Comparison of ENCODE assay signal across 29 cellular contexts in genomic region chr9:107270082-107270481, GRCh38. TPM values are rescaled to one million over a fixed set of nuclear protein-coding genes. Genes with fewer than 3 reads are reported as not detected.
A peak's percentile ranks its signal among the peaks of the same experiment; 100 is the strongest.
DNase-seq lines count a peak whose midpoint lies in the region; ATAC-seq, FAIRE-seq and TF ChIP-seq lines count a peak whose summit lies in the region.
"Had no signal": no experiment of that assay in that cellular context is flagged by ENCODE, and none has a peak within 500 bp of the region (broad histone marks: within the 10 kb centered on the region; RNA-seq: fewer than 3 reads in every experiment).

No MANE protein-coding gene starts in this region.

- H3K27me3 ChIP-seq in RWPE2 (ENCODE audit: insufficient read depth, poor library complexity, severe bottlenecking): no peaks in the 10 kb centered on the region
- H3K27me3 ChIP-seq in liver (ENCODE audit: control insufficient read depth in 4 of 4, insufficient read depth in 4 of 4, low read length in 3 of 4): no peaks in the 10 kb centered on the region
- H3K27me3 ChIP-seq: gastrocnemius medialis, tibial artery had no signal

- FAIRE-seq in kidney (lab: Jason Lieb, UNC): no peak
- FAIRE-seq: endothelial cell of umbilical vein, GM19239 had no signal

- H3K4me1 ChIP-seq in RWPE2 (ENCODE audit: insufficient read depth, poor library complexity, severe bottlenecking): peaks cover 38% of the 10 kb centered on the region
- H3K4me1 ChIP-seq in liver (ENCODE audit: control insufficient read depth in 4 of 4, insufficient read depth in 4 of 4, low read length in 3 of 4): peaks cover 15 to 34% (median 27%) of the 10 kb centered on the region in 4 donors
- no peaks in the 10 kb centered on the region for H3K4me1 ChIP-seq in kidney (ENCODE audit: control insufficient read depth in 1 of 2, insufficient read depth in 1 of 2, low read depth in 1 of 2, low read length in 2 of 2)
- H3K4me1 ChIP-seq: gastrocnemius medialis had no signal

- no peaks in the 10 kb centered on the region for H3K36me3 Mint-ChIP-seq in type B pancreatic cell
- H3K36me3 Mint-ChIP-seq: brain, CD14-positive monocyte had no signal

- H3K27me3 Mint-ChIP-seq in type B pancreatic cell: no peaks in the 10 kb centered on the region

- peaks cover 4% of the 10 kb centered on the region for H3K9me3 Mint-ChIP-seq in type B pancreatic cell
- H3K9me3 Mint-ChIP-seq: activated CD4-positive, alpha-beta memory T cell treated with anti-CD3 and anti-CD28 coated beads, Interleukin-2, amount 10 ng/mL, durations not matched to agents 7 days and 5 days; T-helper 2 cell treated with Interferon-gamma antibody and Interleukin-4, amounts not matched to agents 5 μg/mL and 100 μg/mL, for 36 hours had no signal

- H3K27ac Mint-ChIP-seq in type B pancreatic cell: peak overlapping the region; percentile 61
- H3K27ac Mint-ChIP-seq: activated CD4-positive, alpha-beta memory T cell treated with anti-CD3 and anti-CD28 coated beads, Interleukin-2, amount 10 ng/mL, durations not matched to agents 7 days and 5 days; activated naive CD4-positive, alpha-beta T cell treated with anti-CD3 and anti-CD28 coated beads for 36 hours; brain; CD14-positive monocyte; T-helper 2 cell treated with Interferon-gamma antibody and Interleukin-4, amounts not matched to agents 5 μg/mL and 100 μg/mL, for 36 hours had no signal

- TF ChIP-seq CTCF in RWPE2 (IDR thresholded peaks at IDR 0.05; ENCODE audit: poor library complexity, severe bottlenecking) (no peak), liver (IDR thresholded peaks at IDR 0.05; ENCODE audit: low read depth, low read length, missing input control) (no peak), type B pancreatic cell (conservative IDR thresholded peaks at IDR 0.05) (no peak), kidney (IDR thresholded peaks at IDR 0.05; ENCODE audit: borderline replicate concordance, extremely low read depth, insufficient read depth) (no peak)

- peaks cover 5% of the 10 kb centered on the region for H3K9me3 ChIP-seq in RWPE2 (ENCODE audit: severe bottlenecking)
- peaks cover 0 to 3% (median under 1%) of the 10 kb centered on the region in 4 donors for H3K9me3 ChIP-seq in liver (ENCODE audit: control insufficient read depth in 4 of 4, low read length in 3 of 4)
- peaks cover 0 to 2% of the 10 kb centered on the region in 2 donors for H3K9me3 ChIP-seq in kidney (ENCODE audit: control insufficient read depth in 1 of 2, low read length in 2 of 2)
- H3K9me3 ChIP-seq: gastrocnemius medialis, tibial artery had no signal

- no peak for TF ChIP-seq RAD21 in liver (IDR thresholded peaks at IDR 0.05)

- intact Hi-C loops in kidney (cut with DNase I): no loop called here

- ATAC-seq in GM21786 (IDR thresholded peaks at IDR 0.05; ENCODE audit: unreplicated experiment): peak; percentile 42
- ATAC-seq in RWPE2 (ENCODE audit: low read depth): no peak
- ATAC-seq: gastrocnemius medialis, right cardiac atrium had no signal

- H3K36me3 ChIP-seq in RWPE2 (ENCODE audit: low read depth) (no peaks in the 10 kb centered on the region), liver (ENCODE audit: control insufficient read depth in 4 of 4, insufficient read depth in 3 of 4, low read depth in 1 of 4, low read length in 3 of 4) (no peaks in the 10 kb centered on the region), kidney (ENCODE audit: control insufficient read depth in 1 of 2, insufficient read depth in 2 of 2, low read length in 2 of 2) (no peaks in the 10 kb centered on the region)
- H3K36me3 ChIP-seq: gastrocnemius medialis, tibial artery had no signal

- peaks cover 9% of the 10 kb centered on the region for H3K4me1 Mint-ChIP-seq in type B pancreatic cell (ENCODE audit: unreplicated experiment)

- DNase-seq in RWPE2 (ENCODE audit: low spot score) (no peak), type B pancreatic cell (ENCODE audit: extremely low spot score, unreplicated experiment) (no peak), 8988T (no peak), kidney (no peak)
- DNase-seq in activated naive CD4-positive, alpha-beta T cell (lab: John Stamatoyannopoulos, UW): no peak
- DNase-seq: activated CD4-positive, alpha-beta memory T cell treated with anti-CD3 and anti-CD28 coated beads, Interleukin-2, amount 10 ng/mL, durations not matched to agents 7 days and 5 days; activated CD4-positive, CD25-positive, alpha-beta regulatory T cell treated with anti-CD3 and anti-CD28 coated beads, Interleukin-2, amount 50 U/mL, for 72 hours; activated CD8-positive, alpha-beta memory T cell treated with anti-CD3 and anti-CD28 coated beads, Interleukin-2, amount 50 U/mL, for 4 hours; activated naive CD4-positive, alpha-beta T cell treated with anti-CD3 and anti-CD28 coated beads for 36 hours; DMS79 treated with DMSO at 0.1 percent for 48 hours; gastrocnemius medialis; GDM1; hippocampal formation; KG1; MM.1S; NCI-H1930; NCI-H524 treated with DMSO at 0.1 percent for 48 hours; right cardiac atrium; Right ventricle myocardium superior; stimulated activated CD4-positive, alpha-beta T cell treated with anti-CD3 and anti-CD28 coated beads, Interleukin-12 subunit alpha, Interleukin-12 subunit beta, amount 100 ng/mL, for 4 hours; stimulated activated CD4-positive, alpha-beta T cell treated with anti-CD3 and anti-CD28 coated beads, Interleukin-2, amount 100 ng/mL, for 48 hours; tibial artery had no signal

- 12% methylated on average over 1 of the region's 1 CpG for WGBS in liver

- H3K9ac ChIP-seq in liver (ENCODE audit: low read depth in 1 of 2, low read length in 2 of 2) (peak overlapping the region in 1 of 2 donors; percentile 76), kidney (ENCODE audit: low read length in 2 of 2) (no peak overlapping the region)

- H3K4me3 ChIP-seq in RWPE2 (ENCODE audit: severe bottlenecking): no peak overlapping the region
- H3K4me3 ChIP-seq in liver (ENCODE audit: low read depth in 1 of 3, low read length in 3 of 3): peak overlapping the region in 1 of 3 donors; percentile 15
- peak overlapping the region in 1 of 2 donors; percentile 0 for H3K4me3 ChIP-seq in kidney (ENCODE audit: low read length in 2 of 2)
- H3K4me3 ChIP-seq: gastrocnemius medialis, tibial artery had no signal

- H3K27ac ChIP-seq in RWPE2 (ENCODE audit: poor library complexity, severe bottlenecking) (peak overlapping the region; percentile 18), liver (ENCODE audit: low read depth in 1 of 2, low read length in 2 of 2) (peak overlapping the region; percentile 70 to 80), kidney (ENCODE audit: low read depth in 2 of 2, low read length in 2 of 2) (no peak overlapping the region)
- H3K27ac ChIP-seq: gastrocnemius medialis, tibial artery had no signal

- peak overlapping the region; percentile 3 for H3K4me3 Mint-ChIP-seq in type B pancreatic cell
- H3K4me3 Mint-ChIP-seq: activated CD4-positive, alpha-beta memory T cell treated with anti-CD3 and anti-CD28 coated beads, Interleukin-2, amount 10 ng/mL, durations not matched to agents 7 days and 5 days; activated naive CD4-positive, alpha-beta T cell treated with anti-CD3 and anti-CD28 coated beads for 36 hours; brain; CD14-positive monocyte; T-helper 2 cell treated with Interferon-gamma antibody and Interleukin-4, amounts not matched to agents 5 μg/mL and 100 μg/mL, for 36 hours had no signal

TF ChIP-seq in liver, 16 proteins besides CTCF, POLR2A, EP300 and RAD21:
- TF ChIP-seq NR2F2 (IDR thresholded peaks at IDR 0.05) (no peak), HNF4A (conservative IDR thresholded peaks at IDR 0.05) (no peak), FOXA1 (IDR thresholded peaks at IDR 0.05) (no peak), SP1 (IDR thresholded peaks at IDR 0.05) (no peak), YY1 (IDR thresholded peaks at IDR 0.05) (peak; percentile 6)
- TF ChIP-seq, protein P1, sequence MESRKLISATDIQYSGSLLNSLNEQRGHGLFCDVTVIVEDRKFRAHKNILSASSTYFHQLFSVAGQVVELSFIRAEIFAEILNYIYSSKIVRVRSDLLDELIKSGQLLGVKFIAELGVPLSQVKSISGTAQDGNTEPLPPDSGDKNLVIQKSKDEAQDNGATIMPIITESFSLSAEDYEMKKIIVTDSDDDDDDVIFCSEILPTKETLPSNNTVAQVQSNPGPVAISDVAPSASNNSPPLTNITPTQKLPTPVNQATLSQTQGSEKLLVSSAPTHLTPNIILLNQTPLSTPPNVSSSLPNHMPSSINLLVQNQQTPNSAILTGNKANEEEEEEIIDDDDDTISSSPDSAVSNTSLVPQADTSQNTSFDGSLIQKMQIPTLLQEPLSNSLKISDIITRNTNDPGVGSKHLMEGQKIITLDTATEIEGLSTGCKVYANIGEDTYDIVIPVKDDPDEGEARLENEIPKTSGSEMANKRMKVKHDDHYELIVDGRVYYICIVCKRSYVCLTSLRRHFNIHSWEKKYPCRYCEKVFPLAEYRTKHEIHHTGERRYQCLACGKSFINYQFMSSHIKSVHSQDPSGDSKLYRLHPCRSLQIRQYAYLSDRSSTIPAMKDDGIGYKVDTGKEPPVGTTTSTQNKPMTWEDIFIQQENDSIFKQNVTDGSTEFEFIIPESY (IDR thresholded peaks at IDR 0.05): no peak
TF ChIP-seq in liver: peak in this region for 1.

RNA-seq across cellular contexts. Expression of gene RAD23B, which starts 13.0 kb away (rescaled TPM):
- total RNA-seq in liver (100 to 1,000 TPM in 1 of 2 donors, 10 to 100 TPM in 1; 66.4 to 101 TPM), type B pancreatic cell (ENCODE audit: low replicate concordance) (134 and 186 TPM in 2 replicates), kidney (76.5 TPM)
- polyA plus RNA-seq in liver (10 to 100 TPM; 13.6 to 56.8 TPM), kidney (ENCODE audit: insufficient read depth, low read depth, low replicate concordance) (40.5 TPM)

Comparison
In these comparisons a context has a peak if more than half of its experiments do, and no peak if none do; other contexts are left out.
1. H3K27ac ChIP-seq: peak in RWPE2 (single experiment) and liver (2 of 2); none in kidney (0 of 2).